In the genomic region with DNA sequence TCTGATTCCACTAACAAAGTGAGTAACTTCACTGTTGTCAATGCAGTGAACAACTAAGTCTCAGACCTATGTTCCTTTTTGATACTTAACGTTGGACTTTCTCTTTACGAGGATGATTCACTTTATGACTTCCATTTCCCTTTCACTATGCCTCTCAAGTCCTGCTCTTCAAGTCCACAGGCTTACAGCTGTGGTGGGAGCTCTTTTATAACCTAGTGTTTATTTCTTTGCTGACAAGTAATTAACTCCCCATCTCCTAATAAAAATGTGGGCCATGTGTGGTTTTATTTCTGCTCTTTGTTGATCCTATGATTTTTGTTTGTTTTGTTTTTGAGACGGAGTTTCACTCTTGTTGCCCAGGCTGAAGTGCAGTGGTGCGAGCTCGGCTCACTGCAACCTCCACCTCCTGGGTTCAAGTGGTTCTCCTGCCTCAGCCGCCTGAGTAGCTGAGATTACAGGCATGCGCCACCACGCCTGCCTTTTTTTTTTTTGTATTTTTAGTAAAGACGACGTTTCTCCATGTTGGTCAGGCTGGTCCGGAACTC, we compare ENCODE assay signal across 10 cellular contexts.
DNase-seq lines count a peak whose midpoint lies in the region; ATAC-seq and TF ChIP-seq lines count a peak whose summit lies in the region.
"Had no signal": no experiment of that assay in that cellular context is flagged by ENCODE, and none has a peak within 500 bp of the region (broad histone marks: within the 10 kb centered on the region; RNA-seq: fewer than 3 reads in every experiment).

No MANE protein-coding gene starts in this region.

- no peaks in the 10 kb centered on the region for H3K9me3 Mint-ChIP-seq in activated T-helper 1 cell treated with anti-CD3 and anti-CD28 coated beads, Interleukin-12 subunit alpha, Interleukin-12 subunit beta, Interleukin-2, Interleukin-4 antibody, amounts not matched to agents 30 ng/mL and 10 ng/mL and 1 ng/mL, durations not matched to agents 14 hours and 24 hours and 36 hours
- no peaks in the 10 kb centered on the region for H3K9me3 Mint-ChIP-seq in nephron progenitor cell

- ATAC-seq in GM18870 (IDR thresholded peaks at IDR 0.05; ENCODE audit: unreplicated experiment) (no peak), GM19328 (IDR thresholded peaks at IDR 0.05; ENCODE audit: unreplicated experiment) (no peak), esophagus mucosa (no peak)

- peaks cover 19% of the 10 kb centered on the region for H3K4me1 Mint-ChIP-seq in activated T-helper 1 cell treated with anti-CD3 and anti-CD28 coated beads, Interleukin-12 subunit alpha, Interleukin-12 subunit beta, Interleukin-2, Interleukin-4 antibody, amounts not matched to agents 30 ng/mL and 10 ng/mL and 1 ng/mL, durations not matched to agents 14 hours and 24 hours and 36 hours (ENCODE audit: low read depth)
- peaks cover 9% of the 10 kb centered on the region for H3K4me1 Mint-ChIP-seq in nephron progenitor cell

- peaks cover 19% of the 10 kb centered on the region for H3K36me3 Mint-ChIP-seq in activated T-helper 1 cell treated with anti-CD3 and anti-CD28 coated beads, Interleukin-12 subunit alpha, Interleukin-12 subunit beta, Interleukin-2, Interleukin-4 antibody, amounts not matched to agents 30 ng/mL and 10 ng/mL and 1 ng/mL, durations not matched to agents 14 hours and 24 hours and 36 hours (ENCODE audit: low read depth)
- H3K36me3 Mint-ChIP-seq in nephron progenitor cell (ENCODE audit: low read depth) = peaks cover 56% of the 10 kb centered on the region

- H3K27me3 Mint-ChIP-seq in activated T-helper 1 cell treated with anti-CD3 and anti-CD28 coated beads, Interleukin-12 subunit alpha, Interleukin-12 subunit beta, Interleukin-2, Interleukin-4 antibody, amounts not matched to agents 30 ng/mL and 10 ng/mL and 1 ng/mL, durations not matched to agents 14 hours and 24 hours and 36 hours (ENCODE audit: insufficient read depth) = no peaks in the 10 kb centered on the region
- no peaks in the 10 kb centered on the region for H3K27me3 Mint-ChIP-seq in nephron progenitor cell (ENCODE audit: low read depth, poor library complexity)

- intact Hi-C loops in activated T-helper 1 cell treated with anti-CD3 and anti-CD28 coated beads, Interleukin-12 subunit alpha, Interleukin-12 subunit beta, Interleukin-2, Interleukin-4 antibody, amounts not matched to agents 30 ng/mL and 10 ng/mL and 1 ng/mL, durations not matched to agents 14 hours and 24 hours and 36 hours (cut with micrococcal nuclease) = no loop called here

- H3K4me3 Mint-ChIP-seq in activated T-helper 1 cell treated with anti-CD3 and anti-CD28 coated beads, Interleukin-12 subunit alpha, Interleukin-12 subunit beta, Interleukin-2, Interleukin-4 antibody, amounts not matched to agents 30 ng/mL and 10 ng/mL and 1 ng/mL, durations not matched to agents 14 hours and 24 hours and 36 hours = peak overlapping the region; percentile 54
- no peak overlapping the region for H3K4me3 Mint-ChIP-seq in nephron progenitor cell

- peak; percentile 79 for DNase-seq in DMS79 treated with DMSO at 0.1 percent for 48 hours (lab: John Stamatoyannopoulos, UW)
- DNase-seq in HS-5 (ENCODE audit: low read depth) = peak; percentile 15
- DNase-seq in activated T-helper 1 cell treated with anti-CD3 and anti-CD28 coated beads, Interleukin-12 subunit alpha, Interleukin-12 subunit beta, Interleukin-2, Interleukin-4 antibody, amounts not matched to agents 30 ng/mL and 10 ng/mL and 1 ng/mL, durations not matched to agents 14 hours and 24 hours and 36 hours (ENCODE audit: low spot score) = no peak
- DNase-seq in nephron progenitor cell = no peak
- DNase-seq in NCI-H1694 (lab: John Stamatoyannopoulos, UW) = no peak
- DNase-seq: effector CD8-positive, alpha-beta T cell; OCI-M1 had no signal

- no peak for TF ChIP-seq CTCF in nephron progenitor cell (IDR thresholded peaks at IDR 0.05)

- peak overlapping the region; percentile 63 for H3K27ac Mint-ChIP-seq in activated T-helper 1 cell treated with anti-CD3 and anti-CD28 coated beads, Interleukin-12 subunit alpha, Interleukin-12 subunit beta, Interleukin-2, Interleukin-4 antibody, amounts not matched to agents 30 ng/mL and 10 ng/mL and 1 ng/mL, durations not matched to agents 14 hours and 24 hours and 36 hours
- H3K27ac Mint-ChIP-seq in nephron progenitor cell = peak overlapping the region; percentile 91

Comparison
In these comparisons a context has a peak if more than half of its experiments do, and no peak if none do; other contexts are left out.
1. DNase-seq: peak in DMS79 treated with DMSO at 0.1 percent for 48 hours (single experiment) and HS-5 (single experiment); none in activated T-helper 1 cell treated with anti-CD3 and anti-CD28 coated beads, Interleukin-12 subunit alpha, Interleukin-12 subunit beta, Interleukin-2, Interleukin-4 antibody, amounts not matched to agents 30 ng/mL and 10 ng/mL and 1 ng/mL, durations not matched to agents 14 hours and 24 hours and 36 hours (single experiment), nephron progenitor cell (single experiment) and NCI-H1694 (single experiment).